Comparison of ENCODE assay signal across 31 cellular contexts in the genomic region with DNA sequence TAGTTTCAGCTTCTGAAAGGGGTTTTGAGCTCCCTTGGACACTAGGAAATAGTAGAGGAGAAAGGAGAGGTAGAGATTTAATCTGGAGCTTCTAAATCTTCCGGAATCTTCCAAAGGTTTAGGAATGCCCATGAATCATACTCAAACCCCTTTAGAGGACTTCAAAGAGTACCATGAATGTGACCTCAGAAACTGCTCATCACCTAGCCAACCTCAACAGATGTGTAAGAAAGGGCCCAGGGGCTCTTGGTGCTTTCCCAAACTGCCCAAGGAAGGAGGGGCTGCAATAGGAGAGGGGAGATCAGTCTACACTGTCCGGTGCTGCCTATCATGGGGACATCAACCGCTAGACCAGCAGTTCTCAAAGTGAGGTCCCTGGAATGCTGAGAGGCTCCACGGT.
"Had no signal": no experiment of that assay in that cellular context is flagged by ENCODE, and none has a peak within 500 bp of the region (broad histone marks: within the 10 kb centered on the region; RNA-seq: fewer than 3 reads in every experiment).

No MANE protein-coding gene starts in this region.

- H3K27me3 ChIP-seq: adrenal gland, cardiac muscle cell, dorsolateral prefrontal cortex, pancreas, sigmoid colon, stomach, suprapubic skin, tibial nerve had no signal

- H3K36me3 Mint-ChIP-seq: activated naive CD8-positive, alpha-beta T cell treated with anti-CD3 and anti-CD28 coated beads for 36 hours; brain; stimulated activated naive B cell treated with anti-CD40 and anti-IgM and Interleukin-4, amounts not matched to agents 10 μg/mL and 1 μg/mL and 100 μg/mL, for 72 hours had no signal

- H3K9me3 ChIP-seq: adrenal gland, mucosa of descending colon, pancreas, prostate gland, sigmoid colon, stomach, suprapubic skin, tibial nerve had no signal

- H3K27me3 Mint-ChIP-seq: activated naive CD8-positive, alpha-beta T cell treated with anti-CD3 and anti-CD28 coated beads for 36 hours; stimulated activated naive B cell treated with anti-CD40 and anti-IgM and Interleukin-4, amounts not matched to agents 10 μg/mL and 1 μg/mL and 100 μg/mL, for 72 hours had no signal

- H3K27ac Mint-ChIP-seq: activated naive CD4-positive, alpha-beta T cell treated with anti-CD3 and anti-CD28 coated beads for 36 hours; activated naive CD8-positive, alpha-beta T cell treated with anti-CD3 and anti-CD28 coated beads for 36 hours; stimulated activated naive B cell treated with anti-CD40 and anti-IgM and Interleukin-4, amounts not matched to agents 10 μg/mL and 1 μg/mL and 100 μg/mL, for 72 hours; T-helper 1 cell treated with Interleukin-12 subunit alpha and Interleukin-12 subunit beta and Interleukin-4 antibody, amounts not matched to agents 30 μg/mL and 1 μg/mL, for 36 hours had no signal

- H3K4me3 ChIP-seq: adrenal gland, cardiac muscle cell, coronary artery, dorsolateral prefrontal cortex, mucosa of descending colon, pancreas, prostate gland, sigmoid colon, stomach, suprapubic skin, tibial nerve had no signal

- H3K9me3 Mint-ChIP-seq: activated naive CD4-positive, alpha-beta T cell treated with anti-CD3 and anti-CD28 coated beads for 36 hours; activated naive CD8-positive, alpha-beta T cell treated with anti-CD3 and anti-CD28 coated beads for 36 hours; T-helper 1 cell treated with Interleukin-12 subunit alpha and Interleukin-12 subunit beta and Interleukin-4 antibody, amounts not matched to agents 30 μg/mL and 1 μg/mL, for 36 hours had no signal

- H3K4me3 Mint-ChIP-seq: activated naive CD4-positive, alpha-beta T cell treated with anti-CD3 and anti-CD28 coated beads for 36 hours; activated naive CD8-positive, alpha-beta T cell treated with anti-CD3 and anti-CD28 coated beads for 36 hours; brain; stimulated activated naive B cell treated with anti-CD40 and anti-IgM and Interleukin-4, amounts not matched to agents 10 μg/mL and 1 μg/mL and 100 μg/mL, for 72 hours; T-helper 1 cell treated with Interleukin-12 subunit alpha and Interleukin-12 subunit beta and Interleukin-4 antibody, amounts not matched to agents 30 μg/mL and 1 μg/mL, for 36 hours had no signal

- H3K36me3 ChIP-seq: adrenal gland, cardiac muscle cell, pancreas, prostate gland, sigmoid colon, stomach, suprapubic skin, tibial nerve had no signal

- H3K27ac ChIP-seq: cardiac muscle cell, coronary artery, dorsolateral prefrontal cortex, pancreas, sigmoid colon, stomach, suprapubic skin, tibial nerve, VCaP had no signal

- ATAC-seq: activated CD4-positive, CD25-positive, alpha-beta regulatory T cell treated with anti-CD3 and anti-CD28 coated beads, Interleukin-2, amount 50 U/mL, for 24 hours; left colon; mucosa of descending colon; pancreas; stimulated activated naive B cell treated with anti-CD40 and anti-IgM and Interleukin-4, amounts not matched to agents 10 μg/mL and 1 μg/mL and 100 μg/mL, for 72 hours had no signal

- DNase-seq: activated CD4-positive, alpha-beta T cell treated with anti-CD3 and anti-CD28 coated beads for 48 hours; activated CD4-positive, alpha-beta T cell treated with anti-CD3 and anti-CD28 coated beads, Interleukin-2, amount 50 U/mL, for 48 hours; activated CD8-positive, alpha-beta memory T cell treated with anti-CD3 and anti-CD28 coated beads for 24 hours; activated effector memory CD4-positive, alpha-beta T cell treated with Interleukin-2 at 50 U/mL for 16 hours; activated naive CD4-positive, alpha-beta T cell treated with anti-CD3 and anti-CD28 coated beads for 36 hours; activated naive CD8-positive, alpha-beta T cell treated with anti-CD3 and anti-CD28 coated beads for 36 hours; adrenal gland; aorta; cerebellar nuclear complex; dorsolateral prefrontal cortex; effector memory CD4-positive, alpha-beta T cell; glutamatergic neuron; left colon; mucosa of descending colon; pancreas; sigmoid colon; small intestine; stimulated activated CD4-positive, alpha-beta T cell treated with anti-CD3 and anti-CD28 coated beads, Interleukin-4, amount 100 ng/mL, for 4 hours; stimulated activated CD8-positive, alpha-beta memory T cell treated with anti-CD3 and anti-CD28 coated beads, Interleukin-4, amount 100 ng/mL, for 48 hours; stimulated activated naive B cell treated with anti-CD40 and anti-IgM and Interleukin-4, amounts not matched to agents 10 μg/mL and 1 μg/mL and 100 μg/mL, for 72 hours; stomach; T-helper 9 cell had no signal
